1 cellular context compared by ENCODE assay signal in genomic region chr3:192408721-192409151, GRCh38.
TF ChIP-seq lines count a peak whose summit lies in the region.

No MANE protein-coding gene starts in this region.

TF ChIP-seq in liver, 16 proteins besides CTCF, POLR2A, EP300 and RAD21 (continued from another document):
- TF ChIP-seq REST (IDR thresholded peaks at IDR 0.05) (no peak), HNF4A (conservative IDR thresholded peaks at IDR 0.05) (no peak), YY1 (IDR thresholded peaks at IDR 0.05) (no peak)
